22 cellular contexts compared by ENCODE assay signal in genomic region chr2:172241219-172241618, GRCh38.
"Had no signal": no experiment of that assay in that cellular context is flagged by ENCODE, and none has a peak within 500 bp of the region (broad histone marks: within the 10 kb centered on the region; RNA-seq: fewer than 3 reads in every experiment).

No MANE protein-coding gene starts in this region.

- H3K79me2 ChIP-seq: parathyroid adenoma had no signal

- H3K4me3 ChIP-seq: cardiac muscle cell, transverse colon had no signal

- H3K9me3 ChIP-seq: transverse colon had no signal

- DNase-seq: activated B cell treated with CpG ODN at 0.5 μM for 24 hours; activated CD4-positive, alpha-beta T cell treated with anti-CD3 and anti-CD28 coated beads for 4 hours; activated CD4-positive, alpha-beta T cell treated with anti-CD3 and anti-CD28 coated beads, Interleukin-2, amount 50 U/mL, for 48 hours; activated CD8-positive, alpha-beta memory T cell treated with anti-CD3 and anti-CD28 coated beads, Interleukin-2, amount 50 U/mL, for 48 hours; activated naive CD4-positive, alpha-beta T cell treated with anti-CD3 and anti-CD28 coated beads, Interleukin-2, amount 10 ng/mL, durations not matched to agents 7 days and 5 days; activated T-cell treated with anti-CD3 and anti-CD28 coated beads, Interleukin-2, amount 50 U/mL, for 4 hours; effector CD8-positive, alpha-beta T cell; foreskin keratinocyte; kidney glomerular epithelial cell; left ventricle myocardium superior; mesendoderm; naive thymus-derived CD8-positive, alpha-beta T cell; small intestine; stimulated activated CD4-positive, alpha-beta T cell treated with anti-CD3 and anti-CD28 coated beads, Interleukin-2, amount 100 ng/mL, for 24 hours; stimulated activated naive CD8-positive, alpha-beta T cell treated with anti-CD3 and anti-CD28 coated beads, Interleukin-15, amount 100 ng/mL, for 72 hours; T-helper 9 cell; transverse colon had no signal

- H3K36me3 ChIP-seq: cardiac muscle cell, transverse colon had no signal

- ATAC-seq: activated T-cell treated with anti-CD3 and anti-CD28 coated beads, Interleukin-2, amount 50 U/mL, for 4 hours; foreskin keratinocyte; left ventricle myocardium superior; naive thymus-derived CD8-positive, alpha-beta T cell; sciatic nerve; stimulated activated effector memory CD8-positive, alpha-beta T cell treated with anti-CD3 and anti-CD28 coated beads, Interleukin-12 subunit alpha, Interleukin-12 subunit beta, amount 100 ng/mL, for 72 hours; stimulated activated naive CD8-positive, alpha-beta T cell treated with anti-CD3 and anti-CD28 coated beads, Interleukin-15, amount 100 ng/mL, for 72 hours had no signal

- H3K27ac Mint-ChIP-seq: activated B cell treated with CpG ODN at 0.5 μM for 24 hours; activated naive CD4-positive, alpha-beta T cell treated with anti-CD3 and anti-CD28 coated beads, Interleukin-2, amount 10 ng/mL, durations not matched to agents 7 days and 5 days; dendritic cell treated with granulocyte-macrophage colony-stimulating factor and Interleukin-4, amounts not matched to agents 40 ng/mL and 50 ng/mL, for 4 days; stimulated activated effector memory CD8-positive, alpha-beta T cell treated with anti-CD3 and anti-CD28 coated beads, Interleukin-12 subunit alpha, Interleukin-12 subunit beta, amount 100 ng/mL, for 72 hours; stimulated activated naive CD8-positive, alpha-beta T cell treated with anti-CD3 and anti-CD28 coated beads, Interleukin-15, amount 100 ng/mL, for 72 hours had no signal

- H3K4me3 Mint-ChIP-seq: activated B cell treated with CpG ODN at 0.5 μM for 24 hours; activated naive CD4-positive, alpha-beta T cell treated with anti-CD3 and anti-CD28 coated beads, Interleukin-2, amount 10 ng/mL, durations not matched to agents 7 days and 5 days; activated T-cell treated with anti-CD3 and anti-CD28 coated beads, Interleukin-2, amount 50 U/mL, for 4 hours; dendritic cell treated with granulocyte-macrophage colony-stimulating factor and Interleukin-4, amounts not matched to agents 40 ng/mL and 50 ng/mL, for 4 days; naive thymus-derived CD8-positive, alpha-beta T cell; stimulated activated effector memory CD8-positive, alpha-beta T cell treated with anti-CD3 and anti-CD28 coated beads, Interleukin-12 subunit alpha, Interleukin-12 subunit beta, amount 100 ng/mL, for 72 hours; stimulated activated naive CD8-positive, alpha-beta T cell treated with anti-CD3 and anti-CD28 coated beads, Interleukin-15, amount 100 ng/mL, for 72 hours had no signal

- H3K9ac ChIP-seq: parathyroid adenoma had no signal

- H3K4me1 ChIP-seq: parathyroid adenoma had no signal

- H3K27me3 ChIP-seq: foreskin keratinocyte had no signal

- H3K27ac ChIP-seq: cardiac muscle cell, foreskin keratinocyte, parathyroid adenoma, transverse colon had no signal

- H3K36me3 Mint-ChIP-seq: activated naive CD4-positive, alpha-beta T cell treated with anti-CD3 and anti-CD28 coated beads, Interleukin-2, amount 10 ng/mL, durations not matched to agents 7 days and 5 days; naive thymus-derived CD8-positive, alpha-beta T cell had no signal

- H3K4me1 Mint-ChIP-seq: activated B cell treated with CpG ODN at 0.5 μM for 24 hours; stimulated activated effector memory CD8-positive, alpha-beta T cell treated with anti-CD3 and anti-CD28 coated beads, Interleukin-12 subunit alpha, Interleukin-12 subunit beta, amount 100 ng/mL, for 72 hours had no signal

- H2AFZ ChIP-seq: parathyroid adenoma had no signal

- H3K9me3 Mint-ChIP-seq: activated B cell treated with CpG ODN at 0.5 μM for 24 hours; activated naive CD4-positive, alpha-beta T cell treated with anti-CD3 and anti-CD28 coated beads, Interleukin-2, amount 10 ng/mL, durations not matched to agents 7 days and 5 days; activated T-cell treated with anti-CD3 and anti-CD28 coated beads, Interleukin-2, amount 50 U/mL, for 4 hours; naive thymus-derived CD8-positive, alpha-beta T cell; stimulated activated effector memory CD8-positive, alpha-beta T cell treated with anti-CD3 and anti-CD28 coated beads, Interleukin-12 subunit alpha, Interleukin-12 subunit beta, amount 100 ng/mL, for 72 hours had no signal
